Comparison of ENCODE assay signal across 8 cellular contexts in the genomic region with DNA sequence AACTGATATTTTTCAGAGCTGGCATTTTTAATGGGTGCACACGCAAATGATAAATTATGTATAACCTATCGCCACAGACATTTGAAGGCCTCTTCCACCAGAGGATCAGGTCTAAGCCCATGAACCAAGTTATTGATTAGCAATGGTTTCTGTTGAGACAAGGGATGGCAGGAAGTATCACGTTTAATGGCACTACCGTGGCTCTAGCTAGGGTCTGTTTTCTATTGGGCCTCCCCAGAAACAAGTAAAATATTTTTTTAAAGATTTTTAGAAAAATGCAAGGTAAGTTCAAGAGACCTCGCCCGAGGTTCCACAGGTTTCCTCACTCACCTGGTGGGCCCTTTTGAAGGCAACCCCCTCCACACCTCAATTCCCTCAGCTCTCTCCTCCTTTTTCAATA. TPM values are rescaled to one million over a fixed set of nuclear protein-coding genes. Genes with fewer than 3 reads are reported as not detected.
DNase-seq lines count a peak whose midpoint lies in the region; ATAC-seq lines count a peak whose summit lies in the region.

No MANE protein-coding gene starts in this region.

- intact Hi-C loops in right cardiac atrium (cut with DNase I), result no loop called here

- H3K4me3 ChIP-seq in GM23248 (peak overlapping the region; percentile 94), right cardiac atrium (ENCODE audit: low read length) (peak overlapping the region; percentile 88)

- H3K4me1 ChIP-seq in GM23248 (ENCODE audit: insufficient read depth) (peaks cover 42% of the 10 kb centered on the region), right cardiac atrium (ENCODE audit: control insufficient read depth, insufficient read depth, low read length) (no peaks in the 10 kb centered on the region)

- H3K9me3 Mint-ChIP-seq in stimulated activated memory B cell treated with anti-CD40 and anti-IgM and Interleukin-4, amounts not matched to agents 10 μg/mL and 1 μg/mL and 100 μg/mL, for 72 hours, result no peaks in the 10 kb centered on the region

- H3K36me3 Mint-ChIP-seq in T-helper 17 cell (ENCODE audit: low read depth), result peaks cover 6% of the 10 kb centered on the region
- peaks cover 13% of the 10 kb centered on the region for H3K36me3 Mint-ChIP-seq in stimulated activated memory B cell treated with anti-CD40 and anti-IgM and Interleukin-4, amounts not matched to agents 10 μg/mL and 1 μg/mL and 100 μg/mL, for 72 hours

- no peaks in the 10 kb centered on the region for H3K9me2 ChIP-seq in GM23248 (ENCODE audit: insufficient read depth)

- H3K4me3 Mint-ChIP-seq in T-helper 17 cell, result peak overlapping the region; percentile 91
- peak overlapping the region; percentile 85 for H3K4me3 Mint-ChIP-seq in stimulated activated memory B cell treated with anti-CD40 and anti-IgM and Interleukin-4, amounts not matched to agents 10 μg/mL and 1 μg/mL and 100 μg/mL, for 72 hours

- in situ Hi-C loops in Caki2 (cut with HindIII; ENCODE audit: low pct_unique_long_range_greater_than_20kb, low sequenced_read_pairs) (no loop called here), GM23248 (cut with MboI) (no loop called here)

- ATAC-seq in T-helper 17 cell, result no peak
- no peak for ATAC-seq in right cardiac atrium
- ATAC-seq in stimulated activated memory B cell treated with anti-CD40 and anti-IgM and Interleukin-4, amounts not matched to agents 10 μg/mL and 1 μg/mL and 100 μg/mL, for 72 hours, result no peak

- H3K36me3 ChIP-seq in GM23248 (ENCODE audit: low read depth), result no peaks in the 10 kb centered on the region

- 1% methylated on average over 6 of the region's 6 CpGs for WGBS in GM23248 (ENCODE audit: low coverage in 1 of 2, low lambda C conversion rate in 2 of 2, missing lambda C conversion rate in 2 of 2), 2 experiments
- 6% methylated on average over 6 of the region's 6 CpGs for WGBS in right cardiac atrium

- peaks cover 51% of the 10 kb centered on the region for H3F3A ChIP-seq in GM23248 (ENCODE audit: insufficient read depth)

- no peaks in the 10 kb centered on the region for H3K27me3 Mint-ChIP-seq in T-helper 17 cell
- no peaks in the 10 kb centered on the region for H3K27me3 Mint-ChIP-seq in stimulated activated memory B cell treated with anti-CD40 and anti-IgM and Interleukin-4, amounts not matched to agents 10 μg/mL and 1 μg/mL and 100 μg/mL, for 72 hours

- H3K79me2 ChIP-seq in GM23248 (ENCODE audit: insufficient read depth), result peaks cover 56% of the 10 kb centered on the region

- H3K27me3 ChIP-seq in GM23248 (replicated peaks; ENCODE audit: insufficient read depth) (no peaks in the 10 kb centered on the region), right cardiac atrium (ENCODE audit: control insufficient read depth, insufficient read depth) (no peaks in the 10 kb centered on the region)

- DNase-seq in Caki2 (ENCODE audit: low read depth) (peak; percentile 21), GM23248 (peak; percentile 17), T-helper 17 cell (no peak), right cardiac atrium (no peak), T-helper 9 cell (no peak), NCI-H446 (lab: John Stamatoyannopoulos, UW) (no peak)
- no peak for DNase-seq in activated CD8-positive, alpha-beta memory T cell treated with anti-CD3 and anti-CD28 coated beads, Interleukin-2, amount 50 U/mL, for 48 hours

- H2AFZ ChIP-seq in GM23248, result peak overlapping the region; percentile 52; the same call in 1 of the 2 replicates

- peaks cover 17% of the 10 kb centered on the region; the same call in 1 of the 2 replicates for H4K20me1 ChIP-seq in GM23248 (ENCODE audit: insufficient read depth)

- peak overlapping the region; percentile 71 for H3K27ac Mint-ChIP-seq in T-helper 17 cell
- H3K27ac Mint-ChIP-seq in stimulated activated memory B cell treated with anti-CD40 and anti-IgM and Interleukin-4, amounts not matched to agents 10 μg/mL and 1 μg/mL and 100 μg/mL, for 72 hours, result peak overlapping the region; percentile 85

- H3K27ac ChIP-seq in GM23248, result peak overlapping the region; percentile 85
- no peak overlapping the region for H3K27ac ChIP-seq in right cardiac atrium (ENCODE audit: low read length)

- H3K4me1 Mint-ChIP-seq in T-helper 17 cell, result peaks cover 28% of the 10 kb centered on the region
- peaks cover 44% of the 10 kb centered on the region for H3K4me1 Mint-ChIP-seq in stimulated activated memory B cell treated with anti-CD40 and anti-IgM and Interleukin-4, amounts not matched to agents 10 μg/mL and 1 μg/mL and 100 μg/mL, for 72 hours

- peak overlapping the region; percentile 97 for H3K9ac ChIP-seq in GM23248

- peak overlapping the region; percentile 98 for H3K4me2 ChIP-seq in GM23248 (ENCODE audit: unreplicated experiment)

- no peaks in the 10 kb centered on the region for H3K9me3 ChIP-seq in GM23248 (ENCODE audit: low read depth)
- H3K9me3 ChIP-seq in T-helper 17 cell (ENCODE audit: control insufficient read depth, low read length, poor library complexity, severe bottlenecking), result no peaks in the 10 kb centered on the region
- H3K9me3 ChIP-seq in right cardiac atrium (ENCODE audit: control insufficient read depth, low read length), result no peaks in the 10 kb centered on the region

RNA-seq across cellular contexts. Expression of a gene that starts 0.7 kb away (rescaled TPM):
- total RNA-seq in Caki2 (2014; rRNA removed; shearing (Covaris generic); ENCODE audit: low replicate concordance), result 32.5 and 35.1 TPM in 2 replicates
- 50.8 and 53.3 TPM in 2 replicates for total RNA-seq in GM23248 (2014; rRNA removed; shearing (Covaris generic))
- polyA plus RNA-seq in GM23248 (2016; fragmentation: Nextera tagmentation; extraction: Ambion mirVana) (107 and 115 TPM in 2 replicates), right cardiac atrium (7.2 TPM)
- total RNA-seq in T-helper 17 cell (10 to 100 TPM; 15.1 to 18.7 TPM), right cardiac atrium (10 to 100 TPM; 33.6 to 53.3 (median 37.0) TPM)

RNA-seq across cellular contexts. Expression of a gene that starts 50.9 kb away (rescaled TPM):
- 61.9 and 78.5 TPM in 2 replicates for total RNA-seq in Caki2 (2014; rRNA removed; shearing (Covaris generic); ENCODE audit: low replicate concordance)
- 12.4 and 38.5 TPM in 2 replicates for total RNA-seq in GM23248 (2014; rRNA removed; shearing (Covaris generic))
- 74.3 and 81.9 TPM in 2 replicates for polyA plus RNA-seq in GM23248 (2016; fragmentation: Nextera tagmentation; extraction: Ambion mirVana)
- 10 to 100 TPM; 17.8 to 23.2 TPM for total RNA-seq in T-helper 17 cell
- 10 to 100 TPM; 50.1 to 57.5 (median 52.4) TPM for total RNA-seq in right cardiac atrium
- 62.5 TPM for polyA plus RNA-seq in right cardiac atrium

Comparison
In these comparisons a context has a peak if more than half of its experiments do, and no peak if none do; other contexts are left out.
1. DNase-seq: peak in Caki2 (single experiment) and GM23248 (single experiment); none in T-helper 17 cell (0 of 3), right cardiac atrium (0 of 3), activated CD8-positive, alpha-beta memory T cell treated with anti-CD3 and anti-CD28 coated beads, Interleukin-2, amount 50 U/mL, for 48 hours (single experiment), T-helper 9 cell (single experiment) and NCI-H446 (0 of 2).